ENCODE assay signal across 8 cellular contexts in genomic region chr14:76917759-76918175, GRCh38.
DNase-seq lines count a peak whose midpoint lies in the region; ATAC-seq lines count a peak whose summit lies in the region.

No MANE protein-coding gene starts in this region.

- intact Hi-C loops in Right ventricle myocardium inferior (cut with DNase I) (loop anchor here (1.0 to 2.0 kb wide), 3 partner anchors 39 to 134 kb away; no protein-coding TSS in a partner anchor), cardiac septum (cut with DNase I) (loop anchor here (2.0 kb wide), 1 partner anchor 39 kb away; no protein-coding TSS in a partner anchor), aorta (cut with DNase I) (loop anchor here (2.0 to 5.0 kb wide), 2 partner anchors 39 to 40 kb away; no protein-coding TSS in a partner anchor)

- 7 to 10% methylated on average over 4 of the region's 4 CpGs for WGBS in aorta, 2 donors

- H3K9me3 ChIP-seq in mucosa of rectum (ENCODE audit: control insufficient read depth in 2 of 2, low read length in 2 of 2) (no peaks in the 10 kb centered on the region), aorta (ENCODE audit: control insufficient read depth, low read length) (no peaks in the 10 kb centered on the region)

- H3K4me3 ChIP-seq in mucosa of rectum (ENCODE audit: low read length in 2 of 2), result no peak overlapping the region
- H3K4me3 ChIP-seq in aorta (ENCODE audit: low read length in 2 of 2), result no peak overlapping the region

- peak overlapping the region in 1 of 2 donors; percentile 41 for H3K9ac ChIP-seq in mucosa of rectum (ENCODE audit: low read depth in 1 of 2, low read length in 2 of 2)

- H3K27me3 ChIP-seq in mucosa of rectum (ENCODE audit: control insufficient read depth in 2 of 2, insufficient read depth in 2 of 2, low read length in 2 of 2), result no peaks in the 10 kb centered on the region
- no peaks in the 10 kb centered on the region for H3K27me3 ChIP-seq in aorta (ENCODE audit: control insufficient read depth in 1 of 2, insufficient read depth in 2 of 2, low read length in 1 of 2)

- peak; percentile 81 for DNase-seq in Right ventricle myocardium inferior (ENCODE audit: missing footprints)
- DNase-seq in cardiac septum (ENCODE audit: low spot score), result no peak
- DNase-seq in astrocyte of the hippocampus (ENCODE audit: low read depth, low spot score), result peak; percentile 64
- DNase-seq in aorta, result no peak
- no peak for DNase-seq in activated CD4-positive, alpha-beta T cell treated with anti-CD3 and anti-CD28 coated beads, Interleukin-2, amount 50 U/mL, for 1 hour
- DNase-seq in kidney tubule cell (ENCODE audit: low spot score), result no peak

- H3K27ac ChIP-seq in mucosa of rectum (ENCODE audit: low read depth in 2 of 2, low read length in 2 of 2) (peak overlapping the region; percentile 77 to 87), aorta (ENCODE audit: low read depth in 1 of 2, low read length in 2 of 2) (peak overlapping the region; percentile 85 to 97)

- no peaks in the 10 kb centered on the region for H3K36me3 ChIP-seq in mucosa of rectum (ENCODE audit: control insufficient read depth in 2 of 2, insufficient read depth in 2 of 2, low read length in 2 of 2)
- no peaks in the 10 kb centered on the region for H3K36me3 ChIP-seq in aorta (ENCODE audit: control insufficient read depth in 1 of 2, insufficient read depth in 2 of 2, low read length in 1 of 2)

- ATAC-seq in Right ventricle myocardium inferior, result peak; percentile 57
- ATAC-seq in aorta (ENCODE audit: low FRiP score), result no peak
- ATAC-seq in HG03520 (IDR thresholded peaks at IDR 0.05; ENCODE audit: unreplicated experiment), result no peak

- H3K4me1 ChIP-seq in mucosa of rectum (ENCODE audit: control insufficient read depth in 2 of 2, insufficient read depth in 2 of 2, low read length in 2 of 2) (peaks cover 32 to 40% of the 10 kb centered on the region in 2 donors), aorta (ENCODE audit: control insufficient read depth in 1 of 2, insufficient read depth in 2 of 2, low read length in 2 of 2) (peaks cover 1 to 8% of the 10 kb centered on the region in 2 donors)

Comparison
In these comparisons a context has a peak if more than half of its experiments do, and no peak if none do; other contexts are left out.
1. DNase-seq: peak in Right ventricle myocardium inferior (single experiment) and astrocyte of the hippocampus (single experiment); none in cardiac septum (single experiment), aorta (0 of 2), activated CD4-positive, alpha-beta T cell treated with anti-CD3 and anti-CD28 coated beads, Interleukin-2, amount 50 U/mL, for 1 hour (single experiment) and kidney tubule cell (single experiment).